ENCODE assay signal across 19 cellular contexts in the genomic region with DNA sequence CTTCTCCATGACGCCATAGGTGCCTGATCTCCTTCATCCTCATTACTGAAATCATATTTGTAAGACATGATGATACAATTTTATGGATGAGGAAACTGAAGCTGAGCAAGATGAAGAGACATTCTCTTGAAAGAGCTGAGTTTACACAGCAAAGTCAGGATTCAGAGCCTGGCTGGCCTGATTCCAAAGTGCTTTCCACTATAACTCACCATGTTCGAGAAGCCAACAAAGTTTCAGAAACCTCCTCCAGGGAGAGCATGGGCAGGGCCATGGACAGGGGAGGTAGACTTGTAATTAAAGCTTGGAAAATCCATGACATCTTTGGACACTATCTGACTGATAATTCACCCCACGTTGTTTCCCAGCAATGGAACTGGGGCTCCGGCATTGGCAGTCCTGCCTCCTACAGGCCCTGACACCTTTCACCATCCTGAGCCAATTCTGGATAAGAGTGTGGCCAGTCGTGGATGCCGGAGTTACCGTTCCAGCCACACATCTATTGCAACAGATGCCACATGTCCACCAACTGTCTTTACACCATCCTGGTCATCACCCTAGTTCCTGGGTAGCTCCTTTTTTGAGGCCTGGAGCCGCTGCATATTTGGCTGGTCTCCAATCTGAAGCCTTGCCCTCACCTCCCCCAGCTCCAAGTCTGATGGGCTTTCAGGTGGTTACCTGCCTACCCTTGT.
DNase-seq lines count a peak whose midpoint lies in the region; ATAC-seq, FAIRE-seq and TF ChIP-seq lines count a peak whose summit lies in the region.
"Had no signal": no experiment of that assay in that cellular context is flagged by ENCODE, and none has a peak within 500 bp of the region (broad histone marks: within the 10 kb centered on the region; RNA-seq: fewer than 3 reads in every experiment).

No MANE protein-coding gene starts in this region.

- no peaks in the 10 kb centered on the region for H4K20me1 ChIP-seq in osteoblast (ENCODE audit: insufficient read depth, low read length)

- no peaks in the 10 kb centered on the region for H3K27me3 ChIP-seq in AG04450 (ENCODE audit: control insufficient read depth, insufficient read depth, low read length)
- no peaks in the 10 kb centered on the region for H3K27me3 ChIP-seq in ascending aorta
- H3K27me3 ChIP-seq in osteoblast (ENCODE audit: insufficient read depth, low read length), result no peaks in the 10 kb centered on the region
- no peaks in the 10 kb centered on the region for H3K27me3 ChIP-seq in effector memory CD4-positive, alpha-beta T cell (replicated peaks; ENCODE audit: control insufficient read depth, insufficient read depth, low read length, poor library complexity, severe bottlenecking)

- CTCF ChIA-PET in AG04450 (lab: Charles Lee), result interaction anchor here (1.0 kb wide), 1 partner anchor 72 kb away, joined by 3 read pairs; no protein-coding TSS in a partner anchor

- H3K4me1 ChIP-seq in ascending aorta, result peaks cover 9 to 40% of the 10 kb centered on the region in 2 donors
- H3K4me1 ChIP-seq in osteoblast (ENCODE audit: insufficient read depth, low read length), result peaks cover 40% of the 10 kb centered on the region
- H3K4me1 ChIP-seq in effector memory CD4-positive, alpha-beta T cell (ENCODE audit: control insufficient read depth, insufficient read depth, low read length, poor library complexity, severe bottlenecking), result no peaks in the 10 kb centered on the region

- DNase-seq in AG04450 (ENCODE audit: low read depth, low spot score), result no peak
- DNase-seq in ascending aorta (ENCODE audit: low spot score in 2 of 2), result no peak
- peak; percentile 51 for DNase-seq in fibroblast of pulmonary artery (ENCODE audit: low read depth)
- DNase-seq in omental fat pad (ENCODE audit: low spot score), result no peak
- DNase-seq in osteoblast (ENCODE audit: insufficient read length, low spot score, missing footprints), result no peak
- no peak for DNase-seq in RCC 7860 (ENCODE audit: low spot score)
- no peak for DNase-seq in effector memory CD4-positive, alpha-beta T cell
- DNase-seq: 8988T, EL, KBM-7, NCI-H1048, NCI-H146, NCI-H2081 treated with DMSO at 0.1 percent for 48 hours, NCI-H526 had no signal

- FAIRE-seq in RCC 7860 (lab: Jason Lieb, UNC), result no peak
- FAIRE-seq: GM18507, GM19239 had no signal

- H3K4me2 ChIP-seq in osteoblast (ENCODE audit: insufficient read depth, low read length), result no peak overlapping the region

- peak; percentile 74 for ATAC-seq in omental fat pad (ENCODE audit: low FRiP score)
- ATAC-seq in GM18520 (IDR thresholded peaks at IDR 0.05; ENCODE audit: unreplicated experiment), result no peak
- ATAC-seq: HCT116 had no signal

- POLR2A ChIA-PET in AG04450 (lab: Yijun Ruan, JAX), result interaction anchor here (0.5 kb wide), 1 partner anchor 985 kb away, joined by 7 read pairs; no protein-coding TSS in a partner anchor

- H3K27ac ChIP-seq in AG04450 (ENCODE audit: low read depth, low read length) (peak overlapping the region; percentile 25), ascending aorta (peak overlapping the region; percentile 42 to 91), osteoblast (ENCODE audit: low read depth, low read length) (no peak overlapping the region)
- H3K27ac ChIP-seq in effector memory CD4-positive, alpha-beta T cell (ENCODE audit: insufficient read depth, low read length, poor library complexity, severe bottlenecking), result no peak overlapping the region
- H3K27ac ChIP-seq: C4-2B had no signal

- TF ChIP-seq CTCF in AG04450 (IDR thresholded peaks at IDR 0.05; ENCODE audit: low read depth, low read length) (no peak), ascending aorta (IDR thresholded peaks at IDR 0.05) (no peak), fibroblast of pulmonary artery (IDR thresholded peaks at IDR 0.05; ENCODE audit: low read length, missing control alignments) (no peak), omental fat pad (IDR thresholded peaks at IDR 0.05) (no peak), osteoblast (IDR thresholded peaks at IDR 0.05; ENCODE audit: extremely low read depth, low read depth, low read length) (no peak)

- no peak overlapping the region for H2AFZ ChIP-seq in osteoblast (ENCODE audit: low read length)

- no peaks in the 10 kb centered on the region for H3K79me2 ChIP-seq in osteoblast (ENCODE audit: insufficient read depth, low read length)

- intact Hi-C loops in ascending aorta (cut with DNase I), result no loop called here

- H3K9me3 ChIP-seq in AG04450 (ENCODE audit: control insufficient read depth, insufficient read depth, low read length) (no peaks in the 10 kb centered on the region), ascending aorta (no peaks in the 10 kb centered on the region), osteoblast (ENCODE audit: low read depth, low read length) (no peaks in the 10 kb centered on the region)
- H3K9me3 ChIP-seq in effector memory CD4-positive, alpha-beta T cell (ENCODE audit: control insufficient read depth, low read length), result no peaks in the 10 kb centered on the region

- H3K36me3 ChIP-seq in ascending aorta (no peaks in the 10 kb centered on the region), osteoblast (ENCODE audit: insufficient read depth, low read length) (no peaks in the 10 kb centered on the region)
- H3K36me3 ChIP-seq in effector memory CD4-positive, alpha-beta T cell (ENCODE audit: control insufficient read depth, insufficient read depth, low read length), result no peaks in the 10 kb centered on the region

- no peak overlapping the region for H3K4me3 ChIP-seq in AG04450 (ENCODE audit: low read depth, low read length)
- H3K4me3 ChIP-seq in ascending aorta, result no peak overlapping the region
- H3K4me3 ChIP-seq in fibroblast of pulmonary artery (replicated peaks; ENCODE audit: low read depth, low read length), result no peak overlapping the region
- H3K4me3 ChIP-seq in osteoblast (ENCODE audit: insufficient read depth, low read length), result no peak overlapping the region
- H3K4me3 ChIP-seq in effector memory CD4-positive, alpha-beta T cell (ENCODE audit: insufficient read depth, low read depth, low read length, poor library complexity, severe bottlenecking), result no peak overlapping the region

Comparison
In these comparisons a context has a peak if more than half of its experiments do, and no peak if none do; other contexts are left out.
1. H3K27ac ChIP-seq: peak in AG04450 (single experiment) and ascending aorta (2 of 2); none in osteoblast (single experiment) and effector memory CD4-positive, alpha-beta T cell (single experiment).